ENCODE assay signal across 9 cellular contexts in genomic region chr17:44920565-44920940, GRCh38. TPM values are rescaled to one million over a fixed set of nuclear protein-coding genes. Genes with fewer than 3 reads are reported as not detected.
A peak's percentile ranks its signal among the peaks of the same experiment; 100 is the strongest.
DNase-seq lines count a peak whose midpoint lies in the region; ATAC-seq and TF ChIP-seq lines count a peak whose summit lies in the region.
"Had no signal": no experiment of that assay in that cellular context is flagged by ENCODE, and none has a peak within 500 bp of the region (broad histone marks: within the 10 kb centered on the region; RNA-seq: fewer than 3 reads in every experiment).

No MANE protein-coding gene starts in this region.

- H3K9me3 Mint-ChIP-seq in activated naive CD8-positive, alpha-beta T cell treated with anti-CD3 and anti-CD28 coated beads, Interleukin-2, amount 10 ng/mL, durations not matched to agents 7 days and 5 days: no peaks in the 10 kb centered on the region
- H3K9me3 Mint-ChIP-seq in activated naive CD8-positive, alpha-beta T cell treated with anti-CD3 and anti-CD28 coated beads for 36 hours: no peaks in the 10 kb centered on the region
- H3K9me3 Mint-ChIP-seq: activated T-helper 2 cell treated with anti-CD3 and anti-CD28 coated beads, Interferon-gamma antibody, Interleukin-2, Interleukin-4, amounts not matched to agents 10 μg/mL and 5 μg/mL and 100 μg/mL, durations not matched to agents 14 hours and 24 hours and 36 hours had no signal

- peak; percentile 21 for DNase-seq in activated naive CD8-positive, alpha-beta T cell treated with anti-CD3 and anti-CD28 coated beads, Interleukin-2, amount 10 ng/mL, durations not matched to agents 7 days and 5 days
- DNase-seq in activated naive CD8-positive, alpha-beta T cell treated with anti-CD3 and anti-CD28 coated beads for 36 hours: no peak
- DNase-seq in NCI-H69 (lab: John Stamatoyannopoulos, UW) (peak; percentile 75), right atrium auricular region (ENCODE audit: low spot score) (no peak), transverse colon (peak; percentile 1), iPS-NIHi7 (ENCODE audit: extremely low spot score) (no peak)

- peak overlapping the region; percentile 41 to 57 for H3K27ac ChIP-seq in right atrium auricular region
- H3K27ac ChIP-seq in transverse colon: no peak overlapping the region

- H3K27ac Mint-ChIP-seq in activated naive CD8-positive, alpha-beta T cell treated with anti-CD3 and anti-CD28 coated beads, Interleukin-2, amount 10 ng/mL, durations not matched to agents 7 days and 5 days: no peak overlapping the region
- H3K27ac Mint-ChIP-seq in activated naive CD8-positive, alpha-beta T cell treated with anti-CD3 and anti-CD28 coated beads for 36 hours: no peak overlapping the region
- H3K27ac Mint-ChIP-seq: activated T-helper 2 cell treated with anti-CD3 and anti-CD28 coated beads, Interferon-gamma antibody, Interleukin-2, Interleukin-4, amounts not matched to agents 10 μg/mL and 5 μg/mL and 100 μg/mL, durations not matched to agents 14 hours and 24 hours and 36 hours had no signal

- H3K27me3 Mint-ChIP-seq in activated naive CD8-positive, alpha-beta T cell treated with anti-CD3 and anti-CD28 coated beads, Interleukin-2, amount 10 ng/mL, durations not matched to agents 7 days and 5 days: peaks cover 41% of the 10 kb centered on the region
- peaks cover 20% of the 10 kb centered on the region for H3K27me3 Mint-ChIP-seq in activated naive CD8-positive, alpha-beta T cell treated with anti-CD3 and anti-CD28 coated beads for 36 hours

- H3K36me3 Mint-ChIP-seq in activated naive CD8-positive, alpha-beta T cell treated with anti-CD3 and anti-CD28 coated beads, Interleukin-2, amount 10 ng/mL, durations not matched to agents 7 days and 5 days: peaks cover under 1% of the 10 kb centered on the region
- H3K36me3 Mint-ChIP-seq in activated naive CD8-positive, alpha-beta T cell treated with anti-CD3 and anti-CD28 coated beads for 36 hours: no peaks in the 10 kb centered on the region

- no peaks in the 10 kb centered on the region for H3K9me3 ChIP-seq in right atrium auricular region
- no peaks in the 10 kb centered on the region for H3K9me3 ChIP-seq in transverse colon

- H3K4me3 Mint-ChIP-seq in activated naive CD8-positive, alpha-beta T cell treated with anti-CD3 and anti-CD28 coated beads, Interleukin-2, amount 10 ng/mL, durations not matched to agents 7 days and 5 days: no peak overlapping the region
- no peak overlapping the region for H3K4me3 Mint-ChIP-seq in activated naive CD8-positive, alpha-beta T cell treated with anti-CD3 and anti-CD28 coated beads for 36 hours

- intact Hi-C loops in transverse colon (cut with DNase I; ENCODE audit: low total_unique reads): loop anchor here (2.0 to 10.0 kb wide), 2 partner anchors 102 to 184 kb away; no protein-coding TSS in a partner anchor

- TF ChIP-seq EP300 in transverse colon (IDR thresholded peaks at IDR 0.05; ENCODE audit: low read depth): no peak

- H3K27me3 ChIP-seq in right atrium auricular region (no peaks in the 10 kb centered on the region), transverse colon (peaks cover 13% of the 10 kb centered on the region)

- ATAC-seq in activated naive CD8-positive, alpha-beta T cell treated with anti-CD3 and anti-CD28 coated beads, Interleukin-2, amount 10 ng/mL, durations not matched to agents 7 days and 5 days (ENCODE audit: low read depth): no peak
- no peak for ATAC-seq in HG02981 (IDR thresholded peaks at IDR 0.05; ENCODE audit: unreplicated experiment)
- ATAC-seq in GM18861 (IDR thresholded peaks at IDR 0.05; ENCODE audit: unreplicated experiment): no peak

- WGBS in transverse colon (ENCODE audit: low coverage in 1 of 2), 2 donors: 65% methylated on average over 7 of the region's 7 CpGs; no CpG with 5 or more reads in 1 of the 2 donors

- peaks cover 8% of the 10 kb centered on the region for H3K4me1 Mint-ChIP-seq in activated naive CD8-positive, alpha-beta T cell treated with anti-CD3 and anti-CD28 coated beads, Interleukin-2, amount 10 ng/mL, durations not matched to agents 7 days and 5 days
- peaks cover 4% of the 10 kb centered on the region for H3K4me1 Mint-ChIP-seq in activated naive CD8-positive, alpha-beta T cell treated with anti-CD3 and anti-CD28 coated beads for 36 hours

- H3K36me3 ChIP-seq in right atrium auricular region: no peaks in the 10 kb centered on the region
- no peaks in the 10 kb centered on the region for H3K36me3 ChIP-seq in transverse colon

- no peak overlapping the region for H3K4me3 ChIP-seq in right atrium auricular region
- no peak overlapping the region for H3K4me3 ChIP-seq in transverse colon

- TF ChIP-seq CTCF in right atrium auricular region (IDR thresholded peaks at IDR 0.05) (no peak), transverse colon (IDR thresholded peaks at IDR 0.05) (no peak)

- POLR2A ChIA-PET in activated naive CD8-positive, alpha-beta T cell treated with anti-CD3 and anti-CD28 coated beads, Interleukin-2, amount 10 ng/mL, durations not matched to agents 7 days and 5 days (lab: Charles Lee): interaction anchor here (1.1 to 1.3 kb wide), 4 partner anchors 9 to 102 kb away, joined by 3 to 5 read pairs (median 3); no protein-coding TSS in a partner anchor

- no peak for TF ChIP-seq POLR2A in transverse colon (IDR thresholded peaks at IDR 0.05)

- H3K4me1 ChIP-seq in right atrium auricular region (peaks cover 0 to 45% of the 10 kb centered on the region in 2 donors), transverse colon (peaks cover 0 to 8% (median 2%) of the 10 kb centered on the region in 4 donors)

- in situ Hi-C loops in transverse colon (cut with MboI; ENCODE audit: low pct_ligation_motif_present in 1 of 4, low pct_unique_long_range_greater_than_20kb in 1 of 4, low sequenced_read_pairs in 3 of 4): loop anchor here in 3 of 4 donors (5.0 to 10.0 kb wide), 4 partner anchors 84 to 184 kb away; no protein-coding TSS in a partner anchor

RNA-seq across cellular contexts. Expression of gene GFAP, which starts 5.3 kb away (rescaled TPM):
- total RNA-seq in activated naive CD8-positive, alpha-beta T cell treated with anti-CD3 and anti-CD28 coated beads, Interleukin-2, amount 10 ng/mL, durations not matched to agents 7 days and 5 days: not detected
- total RNA-seq in activated naive CD8-positive, alpha-beta T cell treated with anti-CD3 and anti-CD28 coated beads for 36 hours: not detected
- total RNA-seq in right atrium auricular region: 1 to 10 TPM; 4.6 to 5.3 TPM
- under 1 TPM in 1 of 4 donors, not detected in 3; 0.68 TPM for total RNA-seq in transverse colon

RNA-seq across cellular contexts. Expression of gene EFTUD2, which starts 21.3 kb away (rescaled TPM):
- 100 to 1,000 TPM; 109 to 112 TPM for total RNA-seq in activated naive CD8-positive, alpha-beta T cell treated with anti-CD3 and anti-CD28 coated beads, Interleukin-2, amount 10 ng/mL, durations not matched to agents 7 days and 5 days
- total RNA-seq in activated naive CD8-positive, alpha-beta T cell treated with anti-CD3 and anti-CD28 coated beads for 36 hours: 100 to 1,000 TPM; 258 TPM
- 10 to 100 TPM; 36.8 to 36.9 TPM for total RNA-seq in right atrium auricular region
- 100 to 1,000 TPM in 1 of 4 donors, 10 to 100 TPM in 3; 37.4 to 136 (median 65.4) TPM for total RNA-seq in transverse colon

RNA-seq across cellular contexts. Expression of gene KIF18B, which starts 27.0 kb away (rescaled TPM):
- 10 to 100 TPM; 66.7 to 70.5 TPM for total RNA-seq in activated naive CD8-positive, alpha-beta T cell treated with anti-CD3 and anti-CD28 coated beads, Interleukin-2, amount 10 ng/mL, durations not matched to agents 7 days and 5 days
- 10 to 100 TPM; 36.7 to 37.1 TPM for total RNA-seq in activated naive CD8-positive, alpha-beta T cell treated with anti-CD3 and anti-CD28 coated beads for 36 hours
- total RNA-seq in right atrium auricular region (under 1 TPM; 0.12 to 0.44 TPM), transverse colon (1 to 10 TPM in 3 of 4 donors, under 1 TPM in 1; 0.82 to 7.6 (median 3.7) TPM)

RNA-seq across cellular contexts. Expression of gene C1QL1, which starts 47.5 kb away (rescaled TPM):
- total RNA-seq in activated naive CD8-positive, alpha-beta T cell treated with anti-CD3 and anti-CD28 coated beads, Interleukin-2, amount 10 ng/mL, durations not matched to agents 7 days and 5 days: not detected
- not detected for total RNA-seq in activated naive CD8-positive, alpha-beta T cell treated with anti-CD3 and anti-CD28 coated beads for 36 hours
- total RNA-seq in right atrium auricular region (1 to 10 TPM; 1.6 to 3.6 TPM), transverse colon (1 to 10 TPM in 2 of 4 donors, under 1 TPM in 1, not detected in 1; 0.55 to 6.8 (median 1.1) TPM)

Comparison
In these comparisons a context has a peak if more than half of its experiments do, and no peak if none do; other contexts are left out.
1. DNase-seq: peak in activated naive CD8-positive, alpha-beta T cell treated with anti-CD3 and anti-CD28 coated beads, Interleukin-2, amount 10 ng/mL, durations not matched to agents 7 days and 5 days (single experiment), NCI-H69 (single experiment) and transverse colon (single experiment); none in activated naive CD8-positive, alpha-beta T cell treated with anti-CD3 and anti-CD28 coated beads for 36 hours (single experiment), right atrium auricular region (single experiment) and iPS-NIHi7 (single experiment).
2. H3K27ac ChIP-seq: peak in right atrium auricular region (2 of 2); none in transverse colon (0 of 4).
3. RNA of gene KIF18B, which starts 27.0 kb away (total RNA-seq): 66.7 to 70.5 TPM in activated naive CD8-positive, alpha-beta T cell treated with anti-CD3 and anti-CD28 coated beads, Interleukin-2, amount 10 ng/mL, durations not matched to agents 7 days and 5 days and 36.7 to 37.1 TPM in activated naive CD8-positive, alpha-beta T cell treated with anti-CD3 and anti-CD28 coated beads for 36 hours; 0.82 to 7.6 TPM in transverse colon and 0.12 to 0.44 TPM in right atrium auricular region; every median in the first group is over 4 times any median in the second.